Comparison of ENCODE assay signal across 19 cellular contexts in genomic region chr1:184005506-184005905, GRCh38. TPM values are rescaled to one million over a fixed set of nuclear protein-coding genes. Genes with fewer than 3 reads are reported as not detected.
DNase-seq lines count a peak whose midpoint lies in the region; ATAC-seq, FAIRE-seq and TF ChIP-seq lines count a peak whose summit lies in the region.
"Had no signal": no experiment of that assay in that cellular context is flagged by ENCODE, and none has a peak within 500 bp of the region (broad histone marks: within the 10 kb centered on the region; RNA-seq: fewer than 3 reads in every experiment).

No MANE protein-coding gene starts in this region.

- CTCF ChIA-PET in K562 (lab: Yijun Ruan, JAX; ENCODE audit: low intra/inter-chr PET ratio) = no interaction called here

- TF ChIP-seq RAD21 in K562 (CRISPR knock-in tag; conservative IDR thresholded peaks at IDR 0.05 in 1 of 2, IDR thresholded peaks at IDR 0.05 in 1 of 2) = no peak

- H3K27me3 ChIP-seq in K562 (ENCODE audit: control insufficient read depth in 2 of 2, insufficient read depth in 2 of 2, low read length in 2 of 2) = no peaks in the 10 kb centered on the region
- no peaks in the 10 kb centered on the region for H3K27me3 ChIP-seq in layer of hippocampus (ENCODE audit: control insufficient read depth, insufficient read depth, low read length)

- peak overlapping the region; percentile 14 for H2AFZ ChIP-seq in K562 (ENCODE audit: low read depth, low read length)

- H3K4me3 ChIP-seq in K562 = no peak overlapping the region
- H3K4me3 ChIP-seq: HAP-1 had no signal

- peaks cover 3 to 30% of the 10 kb centered on the region in 2 experiments; a peak in 4 of 5 replicates for H3K4me1 ChIP-seq in K562 (replicated peaks in 1 of 2; ENCODE audit: control insufficient read depth in 2 of 2, insufficient read depth in 2 of 2, low read length in 2 of 2)

- ATAC-seq in K562 (peak; percentile 81), HG02884 (IDR thresholded peaks at IDR 0.05; ENCODE audit: unreplicated experiment) (no peak), HG03025 (IDR thresholded peaks at IDR 0.05; ENCODE audit: low FRiP score, unreplicated experiment) (no peak)

- peaks cover 12% of the 10 kb centered on the region; the same call in 2 of the 3 replicates for H3K79me2 ChIP-seq in K562 (ENCODE audit: control insufficient read depth, insufficient read depth, low read length)

- no peaks in the 10 kb centered on the region for H3K36me3 ChIP-seq in K562 (ENCODE audit: control insufficient read depth, insufficient read depth, low read length)
- H3K36me3 ChIP-seq: HAP-1 had no signal

- no peak for TF ChIP-seq CTCF in K562 (IDR thresholded peaks at IDR 0.05 in 2 of 3, conservative IDR thresholded peaks at IDR 0.05 in 1 of 3; ENCODE audit: insufficient read depth in 2 of 3, low read depth in 1 of 3, low read length in 3 of 3)

- no peaks in the 10 kb centered on the region for H3K9me3 ChIP-seq in K562 (replicated peaks; ENCODE audit: control insufficient read depth, insufficient read depth, low read depth, low read length)
- H3K9me3 ChIP-seq: HAP-1 had no signal

- BruUV-seq in K562 (replicated peaks; lab: Mats Ljungman, UMichigan) = no TSS peak

- no peaks in the 10 kb centered on the region for H3K9me1 ChIP-seq in K562 (ENCODE audit: control insufficient read depth, insufficient read depth, low read length)

- peak overlapping the region; percentile 30 for H3K4me2 ChIP-seq in K562 (ENCODE audit: insufficient read depth, low read length)

- intact Hi-C loops in K562 (cut with micrococcal nuclease) = no loop called here

- POLR2A ChIA-PET in K562 (lab: Yijun Ruan, JAX) = interaction anchor here (0.5 to 2.5 kb wide), 8 partner anchors 9 to 734 kb away, joined by 3 to 19 read pairs (median 4); partner anchors contain the start of gene TSEN15

- TF ChIP-seq EP300 in K562 (IDR thresholded peaks at IDR 0.05; ENCODE audit: low read length) = no peak

- no peaks in the 10 kb centered on the region for H4K20me1 ChIP-seq in K562 (replicated peaks; ENCODE audit: control insufficient read depth, insufficient read depth, low read length)

- FAIRE-seq in K562 (lab: Jason Lieb, UNC) = no peak
- FAIRE-seq: GM12891, GM18507, H54 had no signal

- H3K27ac ChIP-seq in K562 (ENCODE audit: extremely low read depth, low read depth, low read length) (0 out of 3 replicates have a peak overlapping the region, but pooled peaks have one; percentile 1), layer of hippocampus (ENCODE audit: low read depth, low read length) (peak overlapping the region; percentile 16), substantia nigra (ENCODE audit: low read depth, low read length, poor library complexity, severe bottlenecking) (peak overlapping the region; percentile 33)

- WGBS in K562 (ENCODE audit: insufficient coverage, low coverage, missing lambda C conversion rate) = 20% methylated on average over 4 of the region's 4 CpGs

- in situ Hi-C loops in K562 (cut with MboI) = no loop called here

- DNase-seq in K562 (ENCODE audit: extremely low read depth in 1 of 4, low spot score in 3 of 4) (peak in 1 of 4 experiments; percentile 65), substantia nigra (lab: John Stamatoyannopoulos, UW) (no peak), NCI-H446 treated with DMSO at 0.1 percent for 48 hours (lab: John Stamatoyannopoulos, UW) (no peak)
- DNase-seq: C1 segment of cervical spinal cord; Calu3; CD4-positive, alpha-beta memory T cell; COR-L47; DMS53; DMS79 treated with DMSO at 0.1 percent for 48 hours; GF-D8; GOT3; HFFc6 had no signal

- H3K9ac ChIP-seq in K562 (ENCODE audit: insufficient read depth in 1 of 2, low read depth in 2 of 2, low read length in 2 of 2) = no peak overlapping the region

- TF ChIP-seq POLR2A in K562 (conservative IDR thresholded peaks at IDR 0.05) = no peak

TF ChIP-seq in K562, 482 proteins besides CTCF, POLR2A, EP300 and RAD21 (continues in another document):
- TF ChIP-seq ZNF165 (CRISPR knock-in tag; IDR thresholded peaks at IDR 0.05; ENCODE audit: borderline replicate concordance) = no peak
- TF ChIP-seq ZNF134 (CRISPR knock-in tag; conservative IDR thresholded peaks at IDR 0.05) = no peak
- TF ChIP-seq SREBF1 (IDR thresholded peaks at IDR 0.05; ENCODE audit: borderline replicate concordance, low read depth, low read length) = no peak
- no peak for TF ChIP-seq TAF15 (IDR thresholded peaks at IDR 0.05; ENCODE audit: low read depth, low read length)
- no peak for TF ChIP-seq SMARCA4 (IDR thresholded peaks at IDR 0.05)
- TF ChIP-seq ZNF347 (CRISPR knock-in tag; IDR thresholded peaks at IDR 0.05; ENCODE audit: low read depth) = no peak
- 0 out of 2 replicates have a peak, but pooled peaks have one; percentile 17 for TF ChIP-seq MECOM (CRISPR knock-in tag; IDR thresholded peaks at IDR 0.05)
- TF ChIP-seq NR2F6 (CRISPR knock-in tag; IDR thresholded peaks at IDR 0.05) = no peak
- TF ChIP-seq ZFX (CRISPR knock-in tag; IDR thresholded peaks at IDR 0.05) = 0 out of 2 replicates have a peak, but pooled peaks have one; percentile 33
- no peak for TF ChIP-seq MAX (CRISPR knock-in tag; IDR thresholded peaks at IDR 0.05)
- TF ChIP-seq MYBL2 (IDR thresholded peaks at IDR 0.05; ENCODE audit: low read depth) = no peak
- no peak for TF ChIP-seq MYBL2 (CRISPR knock-in tag; IDR thresholded peaks at IDR 0.05; ENCODE audit: borderline replicate concordance)
- no peak for TF ChIP-seq ZNF3 (CRISPR knock-in tag; IDR thresholded peaks at IDR 0.05)
- TF ChIP-seq NR2C1 (IDR thresholded peaks at IDR 0.05) = no peak
- no peak for TF ChIP-seq NR2C1 (tag; IDR thresholded peaks at IDR 0.05)
- TF ChIP-seq ZNF277 (CRISPR knock-in tag; IDR thresholded peaks at IDR 0.05; ENCODE audit: borderline replicate concordance) = no peak
- no peak for TF ChIP-seq THRB (CRISPR knock-in tag; conservative IDR thresholded peaks at IDR 0.05)

RNA-seq across cellular contexts. Expression of gene COLGALT2, which starts 32.0 kb away (rescaled TPM):
- total RNA-seq in K562 (2011; cell fraction: chromatin; rRNA removed; ENCODE audit: low replicate concordance) = 26.9 and 36.6 TPM in 2 replicates
- total RNA-seq in K562 (2011; cell fraction: nucleolus; rRNA removed) = 22.2 TPM in 2 replicates
- 33.3 and 42.1 TPM in 2 replicates for total RNA-seq in K562 (2011; cell fraction: nucleoplasm; rRNA removed)
- total RNA-seq in K562 (2014; rRNA removed) (18.8 and 19.1 TPM in 2 replicates), K562 (2014; rRNA removed; fragmentation: Illumina TruSeq; extraction: Trizol) (19.2 and 23.0 TPM in 2 replicates), K562 (2015; rRNA removed; fragmentation: Illumina TruSeq; extraction: Trizol) (11.3 and 11.6 TPM in 2 replicates), K562 (2021) (23.2 and 29.1 TPM in 2 replicates)
- polyA plus RNA-seq in K562 (2011; rRNA removed) (7.4 and 9.3 TPM in 2 replicates), K562 (2014; fragmentation: Illumina TruSeq; extraction: Trizol) (29.3 and 32.1 TPM in 2 replicates), K562 (2014; fragmentation: Nextera tagmentation; extraction: Ambion mirVana) (10 to 100 TPM; 12.1 to 22.4 TPM), K562 (2014; rRNA removed) (15.8 and 18.5 TPM in 2 replicates)
- polyA plus RNA-seq in K562 (2011; cell fraction: cytosol; rRNA removed) = 8.1 and 8.2 TPM in 2 replicates
- 36.5 and 59.0 TPM in 2 replicates for polyA plus RNA-seq in K562 (2011; cell fraction: nucleus; rRNA removed)
- polyA plus RNA-seq in K562 (2012) = 16.0 and 73.3 TPM in 2 replicates
- 9.9 and 12.4 TPM in 2 replicates for polyA minus RNA-seq in K562 (2011; rRNA and poly(A)+ RNA removed)
- polyA minus RNA-seq in K562 (2011; cell fraction: cytosol; rRNA and poly(A)+ RNA removed) = 8.8 and 9.0 TPM in 2 replicates
- polyA minus RNA-seq in K562 (2011; cell fraction: nucleus; rRNA and poly(A)+ RNA removed) = 21.8 and 22.5 TPM in 2 replicates

RNA-seq across cellular contexts. Expression of gene TSEN15, which starts 46.0 kb away (rescaled TPM):
- 40.1 and 121 TPM in 2 replicates for total RNA-seq in K562 (2011; cell fraction: chromatin; rRNA removed; ENCODE audit: low replicate concordance)
- total RNA-seq in K562 (2011; cell fraction: nucleolus; rRNA removed) = 27.5 and 40.1 TPM in 2 replicates
- total RNA-seq in K562 (2011; cell fraction: nucleoplasm; rRNA removed) = 71.9 and 122 TPM in 2 replicates
- 82.8 and 83.9 TPM in 2 replicates for total RNA-seq in K562 (2014; rRNA removed)
- 121 and 146 TPM in 2 replicates for total RNA-seq in K562 (2014; rRNA removed; fragmentation: Illumina TruSeq; extraction: Trizol)
- total RNA-seq in K562 (2015; rRNA removed; fragmentation: Illumina TruSeq; extraction: Trizol) = 83.2 and 92.8 TPM in 2 replicates
- 81.9 and 86.4 TPM in 2 replicates for total RNA-seq in K562 (2021)
- polyA plus RNA-seq in K562 (2011; rRNA removed) = 97.1 and 108 TPM in 2 replicates
- polyA plus RNA-seq in K562 (2011; cell fraction: cytosol; rRNA removed) = 28.9 and 65.9 TPM in 2 replicates
- 65.9 and 104 TPM in 2 replicates for polyA plus RNA-seq in K562 (2011; cell fraction: nucleus; rRNA removed)
- polyA plus RNA-seq in K562 (2012) = 56.9 and 143 TPM in 2 replicates
- 106 and 118 TPM in 2 replicates for polyA plus RNA-seq in K562 (2014; fragmentation: Illumina TruSeq; extraction: Trizol)
- polyA plus RNA-seq in K562 (2014; fragmentation: Nextera tagmentation; extraction: Ambion mirVana) = 10 to 100 TPM; 25.6 to 36.1 TPM
- polyA plus RNA-seq in K562 (2014; rRNA removed) = 91.3 and 104 TPM in 2 replicates
- 87.9 and 108 TPM in 2 replicates for polyA minus RNA-seq in K562 (2011; rRNA and poly(A)+ RNA removed)
- 43.4 and 50.1 TPM in 2 replicates for polyA minus RNA-seq in K562 (2011; cell fraction: cytosol; rRNA and poly(A)+ RNA removed)
- 69.7 and 127 TPM in 2 replicates for polyA minus RNA-seq in K562 (2011; cell fraction: nucleus; rRNA and poly(A)+ RNA removed)
